In genomic region chr12:118061011-118061875, GRCh38 we compare ENCODE assay signal across 8 cellular contexts. TPM values are rescaled to one million over a fixed set of nuclear protein-coding genes. Genes with fewer than 3 reads are reported as not detected.
DNase-seq lines count a peak whose midpoint lies in the region; ATAC-seq and TF ChIP-seq lines count a peak whose summit lies in the region.

TSS of gene WSB2 (minus strand) at chr12:118061179. CDS start at chr12:118061048, 131 bp downstream.

- in situ Hi-C loops in mammary epithelial cell (cut with MboI; ENCODE audit: low sequenced_read_pairs in 2 of 2): no loop called here

- intact Hi-C loops in mammary epithelial cell (cut with micrococcal nuclease): loop anchor here (1.0 kb wide), 1 partner anchor 312 kb away; no protein-coding TSS in a partner anchor

- no peak for ATAC-seq in GM18907 (IDR thresholded peaks at IDR 0.05; ENCODE audit: unreplicated experiment)

- DNase-seq in GM20000 (ENCODE audit: low spot score) (peak; percentile 84), MM.1S (peak; percentile 6), mammary epithelial cell (peak; percentile 26), skeletal muscle cell (ENCODE audit: low read depth) (no peak)

- H3K9me3 ChIP-seq in BLaER1: no peaks in the 10 kb centered on the region
- H3K9me3 ChIP-seq in MM.1S (replicated peaks; ENCODE audit: insufficient read depth, low read length): no peaks in the 10 kb centered on the region
- no peaks in the 10 kb centered on the region for H3K9me3 ChIP-seq in mammary epithelial cell (replicated peaks; ENCODE audit: insufficient read depth, low read length)
- no peaks in the 10 kb centered on the region for H3K9me3 ChIP-seq in iPS-18c (ENCODE audit: control insufficient read depth, insufficient read depth, low read length)

- H2AFZ ChIP-seq in MM.1S (ENCODE audit: low read length): peak within 1 kb of the TSS; percentile 70
- H2AFZ ChIP-seq in mammary epithelial cell (ENCODE audit: low read depth, low read length): peak within 1 kb of the TSS; percentile 90

- no peak for TF ChIP-seq CTCF in GM20000 (IDR thresholded peaks at IDR 0.05; ENCODE audit: extremely low read depth, missing control alignments)
- TF ChIP-seq CTCF in MM.1S (IDR thresholded peaks at IDR 0.05; ENCODE audit: low read length): no peak
- TF ChIP-seq CTCF in WI38 (IDR thresholded peaks at IDR 0.05; ENCODE audit: low read depth, low read length): no peak
- TF ChIP-seq CTCF in mammary epithelial cell (conservative IDR thresholded peaks at IDR 0.05 in 1 of 2, IDR thresholded peaks at IDR 0.05 in 1 of 2; ENCODE audit: extremely low read depth in 1 of 2, insufficient read depth in 1 of 2, low read depth in 1 of 2, low read length in 2 of 2): no peak

- dilution Hi-C loops in mammary epithelial cell (cut with HindIII; ENCODE audit: low sequenced_read_pairs): no loop called here

- BruUV-seq in mammary epithelial cell (replicated peaks; lab: Mats Ljungman, UMichigan): no TSS peak

- H3K79me2 ChIP-seq in MM.1S (ENCODE audit: low read length) (no peaks in the 10 kb centered on the region), mammary epithelial cell (ENCODE audit: insufficient read depth, low read length) (peaks cover 51% of the 10 kb centered on the region)

- CTCF ChIA-PET in mammary epithelial cell (lab: Charles Lee; ENCODE audit: low non-redundant PET): no interaction called here

- H3K27ac ChIP-seq in BLaER1 (peak within 1 kb of the TSS; percentile 85), MM.1S (ENCODE audit: low read length) (no peak within 1 kb of the TSS), mammary epithelial cell (ENCODE audit: insufficient read depth, low read depth, low read length) (peak within 1 kb of the TSS; percentile 82)

- H4K20me1 ChIP-seq in BLaER1 (no peaks in the 10 kb centered on the region), MM.1S (ENCODE audit: insufficient read depth, low read length) (no peaks in the 10 kb centered on the region), mammary epithelial cell (ENCODE audit: insufficient read depth, low read length) (no peaks in the 10 kb centered on the region)

- H3K27me3 ChIP-seq in BLaER1 (peaks cover 15% of the 10 kb centered on the region), MM.1S (replicated peaks; ENCODE audit: insufficient read depth, low read length) (no peaks in the 10 kb centered on the region), mammary epithelial cell (ENCODE audit: insufficient read depth, low read length) (no peaks in the 10 kb centered on the region)

- H3K4me1 ChIP-seq in BLaER1 (peaks cover 57% of the 10 kb centered on the region), MM.1S (ENCODE audit: low read length) (no peaks in the 10 kb centered on the region), mammary epithelial cell (ENCODE audit: insufficient read depth, low read length) (peaks cover 11% of the 10 kb centered on the region)

- H3K4me3 ChIP-seq in BLaER1 (peak within 1 kb of the TSS; percentile 80), MM.1S (ENCODE audit: low read length) (peak within 1 kb of the TSS; percentile 67), WI38 (ENCODE audit: low read depth, low read length) (peak within 1 kb of the TSS; percentile 90), mammary epithelial cell (replicated peaks in 1 of 3; ENCODE audit: insufficient read depth in 1 of 3, low read depth in 2 of 3, low read length in 3 of 3) (peak within 1 kb of the TSS; percentile 77 to 93 (median 84)), iPS-18c (ENCODE audit: insufficient read depth, low read depth, low read length) (peak within 1 kb of the TSS; percentile 94), skeletal muscle cell (ENCODE audit: low read depth, low read length) (peak within 1 kb of the TSS; percentile 82)

- H3K9ac ChIP-seq in BLaER1: peak within 1 kb of the TSS; percentile 84
- peak within 1 kb of the TSS; percentile 42; the same call in 1 of the 2 replicates for H3K9ac ChIP-seq in MM.1S (ENCODE audit: low read length)
- peak within 1 kb of the TSS; percentile 83 for H3K9ac ChIP-seq in mammary epithelial cell (ENCODE audit: insufficient read depth, low read length)

- H3K4me2 ChIP-seq in BLaER1 (peak within 1 kb of the TSS; percentile 98), MM.1S (ENCODE audit: low read depth, low read length) (peak within 1 kb of the TSS; percentile 69), mammary epithelial cell (ENCODE audit: insufficient read depth, low read depth, low read length) (peak within 1 kb of the TSS; percentile 95)

- H3K9me2 ChIP-seq in MM.1S (replicated peaks; ENCODE audit: insufficient read depth, low read length): no peaks in the 10 kb centered on the region

- WGBS in mammary epithelial cell (ENCODE audit: low coverage, missing lambda C conversion rate): no CpG with 5 or more reads among the region's 76 CpGs

- H3K36me3 ChIP-seq in BLaER1 (no peaks in the 10 kb centered on the region), MM.1S (replicated peaks; ENCODE audit: insufficient read depth, low read length) (no peaks in the 10 kb centered on the region), mammary epithelial cell (ENCODE audit: insufficient read depth, low read length) (no peaks in the 10 kb centered on the region)

- no peaks in the 10 kb centered on the region for H3F3A ChIP-seq in MM.1S (ENCODE audit: insufficient read depth, low read length)

RNA-seq across cellular contexts. Expression of gene WSB2, which starts in this region (rescaled TPM):
- 100 to 1,000 TPM in 1 of 2 donors, 10 to 100 TPM in 1; 93.5 to 165 TPM for total RNA-seq in mammary epithelial cell
- polyA plus RNA-seq in mammary epithelial cell: 135 TPM
- 347 TPM for polyA minus RNA-seq in mammary epithelial cell
